ENCODE assay signal across 17 cellular contexts in genomic region chr3:51680196-51680595, GRCh38. TPM values are rescaled to one million over a fixed set of nuclear protein-coding genes. Genes with fewer than 3 reads are reported as not detected.
DNase-seq lines count a peak whose midpoint lies in the region; ATAC-seq and TF ChIP-seq lines count a peak whose summit lies in the region.
"Had no signal": no experiment of that assay in that cellular context is flagged by ENCODE, and none has a peak within 500 bp of the region (broad histone marks: within the 10 kb centered on the region; RNA-seq: fewer than 3 reads in every experiment).

No MANE protein-coding gene starts in this region.

- H3K27me3 ChIP-seq in endodermal cell (ENCODE audit: control insufficient read depth, insufficient read depth, low read length, poor library complexity, severe bottlenecking) (no peaks in the 10 kb centered on the region), spleen (replicated peaks in 1 of 7) (no peaks in the 10 kb centered on the region)

- TF ChIP-seq CTCF in OCI-LY7 (conservative IDR thresholded peaks at IDR 0.05; ENCODE audit: low read length) (no peak), endodermal cell (conservative IDR thresholded peaks at IDR 0.05) (no peak), spleen (IDR thresholded peaks at IDR 0.05 in 8 of 11, conservative IDR thresholded peaks at IDR 0.05 in 3 of 11) (no peak), Calu3 (IDR thresholded peaks at IDR 0.05; ENCODE audit: unreplicated experiment) (no peak)

- intact Hi-C loops in OCI-LY7 (cut with micrococcal nuclease; ENCODE audit: unreplicated experiment) (no loop called here), spleen (cut with DNase I; ENCODE audit: low total_unique reads) (loop anchor here (5.0 kb wide), 1 partner anchor 178 kb away; the partner anchor contains the start of gene DCAF1), Calu3 (cut with micrococcal nuclease; ENCODE audit: unreplicated experiment) (loop anchor here (5.0 kb wide), 2 partner anchors 38 to 178 kb away; partner anchors contain the start of gene DCAF1)

- no peak overlapping the region for H3K9ac ChIP-seq in endodermal cell (ENCODE audit: extremely low read depth, low read length, poor library complexity, severe bottlenecking)

- H3K27ac Mint-ChIP-seq in activated CD8-positive, alpha-beta memory T cell treated with anti-CD3 and anti-CD28 coated beads, Interleukin-2, amount 10 ng/mL, durations not matched to agents 7 days and 5 days = peak overlapping the region; percentile 71
- peak overlapping the region; percentile 33 for H3K27ac Mint-ChIP-seq in endodermal cell
- no peak overlapping the region for H3K27ac Mint-ChIP-seq in Calu3 (ENCODE audit: unreplicated experiment)

- H3K36me3 ChIP-seq in OCI-LY7 (ENCODE audit: insufficient read depth, low read length) (peaks cover 33% of the 10 kb centered on the region), endodermal cell (ENCODE audit: control insufficient read depth, insufficient read depth, low read length) (peaks cover 17% of the 10 kb centered on the region), spleen (peaks cover 0 to 85% (median 11%) of the 10 kb centered on the region in 6 donors)

- no peaks in the 10 kb centered on the region for H3K9me3 ChIP-seq in OCI-LY7 (ENCODE audit: low read length)
- no peaks in the 10 kb centered on the region for H3K9me3 ChIP-seq in endodermal cell (ENCODE audit: control insufficient read depth, low read length)
- H3K9me3 ChIP-seq in spleen = no peaks in the 10 kb centered on the region

- no TSS peak for BruUV-seq in OCI-LY7 (replicated peaks; lab: Mats Ljungman, UMichigan)
- no TSS peak for BruUV-seq in Calu3 (replicated peaks; lab: Mats Ljungman, UMichigan)

- TF ChIP-seq POLR2A in spleen (IDR thresholded peaks at IDR 0.05) = no peak

- no peak overlapping the region for H3K4me3 ChIP-seq in OCI-LY7 (ENCODE audit: low read depth, low read length, poor library complexity, severe bottlenecking)
- H3K4me3 ChIP-seq in endodermal cell (ENCODE audit: low read length) = no peak overlapping the region
- H3K4me3 ChIP-seq in spleen = no peak overlapping the region
- H3K4me3 ChIP-seq: K562 had no signal

- 92 to 93% methylated on average over 6 of the region's 6 CpGs for WGBS in endodermal cell (ENCODE audit: insufficient coverage in 1 of 2, insufficient read length in 1 of 2), 2 experiments
- 73 to 100% (median 85%) methylated on average over 1 to 6 of the region's 6 CpGs for WGBS in spleen, 5 donors

- no peaks in the 10 kb centered on the region for H3K9me2 ChIP-seq in OCI-LY7 (ENCODE audit: insufficient read depth, low read length)

- H4K20me1 ChIP-seq in OCI-LY7 (ENCODE audit: insufficient read depth, low read length) = no peaks in the 10 kb centered on the region

- no peaks in the 10 kb centered on the region for H3K27me3 Mint-ChIP-seq in activated CD8-positive, alpha-beta memory T cell treated with anti-CD3 and anti-CD28 coated beads, Interleukin-2, amount 10 ng/mL, durations not matched to agents 7 days and 5 days
- H3K27me3 Mint-ChIP-seq in endodermal cell (ENCODE audit: insufficient read depth) (no peaks in the 10 kb centered on the region), Calu3 (ENCODE audit: unreplicated experiment) (no peaks in the 10 kb centered on the region)

- H3K79me2 ChIP-seq in OCI-LY7 (ENCODE audit: insufficient read depth, low read depth, low read length) = no peaks in the 10 kb centered on the region

- peaks cover 91% of the 10 kb centered on the region for H3K4me1 Mint-ChIP-seq in activated CD8-positive, alpha-beta memory T cell treated with anti-CD3 and anti-CD28 coated beads, Interleukin-2, amount 10 ng/mL, durations not matched to agents 7 days and 5 days
- H3K4me1 Mint-ChIP-seq in endodermal cell (peaks cover 11% of the 10 kb centered on the region), Calu3 (ENCODE audit: low read depth, unreplicated experiment) (peaks cover 19% of the 10 kb centered on the region)

- DNase-seq in activated CD8-positive, alpha-beta memory T cell treated with anti-CD3 and anti-CD28 coated beads, Interleukin-2, amount 10 ng/mL, durations not matched to agents 7 days and 5 days = no peak
- DNase-seq in activated CD8-positive, alpha-beta memory T cell treated with anti-CD3 and anti-CD28 coated beads, Interleukin-2, amount 50 U/mL, for 4 hours = no peak
- DNase-seq in OCI-LY7 (ENCODE audit: low spot score) = no peak
- no peak for DNase-seq in endodermal cell
- DNase-seq in spleen = peak; percentile 72
- no peak for DNase-seq in DMS53 treated with DMSO at 0.1 percent for 48 hours (lab: John Stamatoyannopoulos, UW; ENCODE audit: unreplicated experiment)
- DNase-seq in Calu3 = no peak
- DNase-seq: activated CD4-positive, alpha-beta T cell treated with anti-CD3 and anti-CD28 coated beads for 48 hours; activated gamma-delta T cell treated with Interleukin-2 at 50 U/mL for 16 hours; cerebellar nuclear complex; left colon; NCI-H446 treated with DMSO at 0.1 percent for 48 hours; OCI-M1 had no signal

- no peaks in the 10 kb centered on the region for H3K9me3 Mint-ChIP-seq in activated CD8-positive, alpha-beta memory T cell treated with anti-CD3 and anti-CD28 coated beads, Interleukin-2, amount 10 ng/mL, durations not matched to agents 7 days and 5 days (ENCODE audit: low read depth)
- H3K9me3 Mint-ChIP-seq in endodermal cell = no peaks in the 10 kb centered on the region
- no peaks in the 10 kb centered on the region for H3K9me3 Mint-ChIP-seq in Calu3 (ENCODE audit: low read depth, unreplicated experiment)

- CTCF ChIA-PET in activated CD8-positive, alpha-beta memory T cell treated with anti-CD3 and anti-CD28 coated beads, Interleukin-2, amount 10 ng/mL, durations not matched to agents 7 days and 5 days (lab: Charles Lee) = interaction anchor here (1.1 to 12.0 kb wide), 7 partner anchors 11 to 290 kb away, joined by 3 to 269 read pairs (median 23); partner anchors contain the start of genes DCAF1, RBM15B and TEX264
- CTCF ChIA-PET in OCI-LY7 (lab: Charles Lee; ENCODE audit: unreplicated experiment) (interaction anchor here (1.0 to 3.1 kb wide), 3 partner anchors 8 to 179 kb away, joined by 3 to 22 read pairs (median 17); partner anchors contain the start of gene DCAF1), Calu3 (lab: Charles Lee) (interaction anchor here (2.6 to 2.8 kb wide), 2 partner anchors 10 to 178 kb away, joined by 15 to 31 read pairs; no protein-coding TSS in a partner anchor)

- ATAC-seq in activated CD8-positive, alpha-beta memory T cell treated with anti-CD3 and anti-CD28 coated beads, Interleukin-2, amount 10 ng/mL, durations not matched to agents 7 days and 5 days = no peak
- ATAC-seq in HG02588 (IDR thresholded peaks at IDR 0.05; ENCODE audit: unreplicated experiment) = no peak
- ATAC-seq: K562, sciatic nerve had no signal

- H3K4me1 ChIP-seq in OCI-LY7 (ENCODE audit: insufficient read depth, low read length, poor library complexity, severe bottlenecking) = peaks cover 34% of the 10 kb centered on the region
- no peaks in the 10 kb centered on the region for H3K4me1 ChIP-seq in endodermal cell (ENCODE audit: control insufficient read depth, insufficient read depth, low read length)
- peaks cover 47 to 100% (median 84%) of the 10 kb centered on the region in 6 donors for H3K4me1 ChIP-seq in spleen

- no peak overlapping the region for H3K4me3 Mint-ChIP-seq in activated CD8-positive, alpha-beta memory T cell treated with anti-CD3 and anti-CD28 coated beads, Interleukin-2, amount 10 ng/mL, durations not matched to agents 7 days and 5 days
- no peak overlapping the region for H3K4me3 Mint-ChIP-seq in endodermal cell
- H3K4me3 Mint-ChIP-seq in Calu3 (ENCODE audit: low read depth, unreplicated experiment) = no peak overlapping the region

- no peak overlapping the region for H3K27ac ChIP-seq in OCI-LY7 (ENCODE audit: low read depth, low read length, poor library complexity, severe bottlenecking)
- H3K27ac ChIP-seq in endodermal cell (ENCODE audit: low read depth, low read length) = no peak overlapping the region
- H3K27ac ChIP-seq in spleen = peak overlapping the region in 7 of 8 donors; percentile 41 to 84 (median 74)

- H3K36me3 Mint-ChIP-seq in activated CD8-positive, alpha-beta memory T cell treated with anti-CD3 and anti-CD28 coated beads, Interleukin-2, amount 10 ng/mL, durations not matched to agents 7 days and 5 days = peaks cover 32% of the 10 kb centered on the region
- H3K36me3 Mint-ChIP-seq in endodermal cell (ENCODE audit: low read depth) (peaks cover 11% of the 10 kb centered on the region), Calu3 (ENCODE audit: insufficient read depth, unreplicated experiment) (no peaks in the 10 kb centered on the region)

- POLR2A ChIA-PET in OCI-LY7 (lab: Charles Lee) = no interaction called here

- H2AFZ ChIP-seq in OCI-LY7 (ENCODE audit: low read length) = no peak overlapping the region

- H3K4me2 ChIP-seq in OCI-LY7 (ENCODE audit: low read length) = peak overlapping the region; percentile 28; the same call in 1 of the 2 replicates

RNA-seq across cellular contexts. Expression of gene TEX264, which starts 9.1 kb away (rescaled TPM):
- 10 to 100 TPM; 58.8 to 66.5 TPM for total RNA-seq in activated CD8-positive, alpha-beta memory T cell treated with anti-CD3 and anti-CD28 coated beads, Interleukin-2, amount 10 ng/mL, durations not matched to agents 7 days and 5 days
- total RNA-seq in OCI-LY7 (2014; rRNA removed; shearing (Covaris generic)) = 42.4 and 50.3 TPM in 2 replicates
- total RNA-seq in OCI-LY7 (2022) (42.7 and 45.6 TPM in 2 replicates), endodermal cell (10 to 100 TPM; 21.1 to 24.9 TPM), spleen (10 to 100 TPM; 29.8 to 66.3 (median 46.0) TPM), Calu3 (2022) (37.0 and 44.9 TPM in 2 replicates)
- 17.6 TPM for polyA plus RNA-seq in endodermal cell (2013, experiment 1 of 2)
- polyA plus RNA-seq in endodermal cell (2013, experiment 2 of 2) = 12.9 TPM
- polyA plus RNA-seq in spleen = 10 to 100 TPM; 49.9 to 73.1 (median 57.9) TPM

RNA-seq across cellular contexts. Expression of gene GRM2, which starts 26.7 kb away (rescaled TPM):
- total RNA-seq in activated CD8-positive, alpha-beta memory T cell treated with anti-CD3 and anti-CD28 coated beads, Interleukin-2, amount 10 ng/mL, durations not matched to agents 7 days and 5 days = under 1 TPM; 0.52 to 0.55 TPM
- 0.06 and 0.28 TPM in 2 replicates for total RNA-seq in OCI-LY7 (2014; rRNA removed; shearing (Covaris generic))
- total RNA-seq in OCI-LY7 (2022) = 0.11 and 0.29 TPM in 2 replicates
- 1 to 10 TPM; 3.9 to 7.4 TPM for total RNA-seq in endodermal cell
- 6.0 TPM for polyA plus RNA-seq in endodermal cell (2013, experiment 1 of 2)
- 4.7 TPM for polyA plus RNA-seq in endodermal cell (2013, experiment 2 of 2)
- total RNA-seq in spleen = 1 to 10 TPM; 1.1 to 2.7 (median 1.8) TPM
- polyA plus RNA-seq in spleen = 1 to 10 TPM in 1 of 3 donors, under 1 TPM in 2; 0.17 to 1.1 (median 0.61) TPM
- 0.57 and 0.81 TPM in 2 replicates for total RNA-seq in Calu3 (2022)
- total RNA-seq: H4, K562, left colon had no signal
- polyA plus RNA-seq: K562 had no signal

Comparison
In these comparisons a context has a peak if more than half of its experiments do, and no peak if none do; other contexts are left out.
1. H3K27ac ChIP-seq: peak in spleen (7 of 8); none in OCI-LY7 (single experiment) and endodermal cell (single experiment).